In genomic region chr17:13592427-13592826, GRCh38 we compare ENCODE assay signal across 20 cellular contexts.
DNase-seq lines count a peak whose midpoint lies in the region; ATAC-seq and TF ChIP-seq lines count a peak whose summit lies in the region.
"Had no signal": no experiment of that assay in that cellular context is flagged by ENCODE, and none has a peak within 500 bp of the region (broad histone marks: within the 10 kb centered on the region; RNA-seq: fewer than 3 reads in every experiment).

No MANE protein-coding gene starts in this region.

- H3K27ac ChIP-seq in ACC112 (ENCODE audit: low read depth, low read length), result peak overlapping the region; percentile 27; the same call in 1 of the 2 replicates
- H3K27ac ChIP-seq: PC-9, RWPE1 had no signal

- TF ChIP-seq CTCF in fibroblast of pulmonary artery (IDR thresholded peaks at IDR 0.05; ENCODE audit: low read length, missing control alignments) (no peak), nephron (IDR thresholded peaks at IDR 0.05; ENCODE audit: unreplicated experiment in 3 of 3) (no peak)

- DNase-seq in OCI-M1 (lab: John Stamatoyannopoulos, UW), result peak; percentile 46
- peak; percentile 50 for DNase-seq in fibroblast of pulmonary artery (ENCODE audit: low read depth)
- DNase-seq in DMS153 treated with DMSO at 0.1 percent for 48 hours (lab: John Stamatoyannopoulos, UW; ENCODE audit: unreplicated experiment), result no peak
- DNase-seq in stimulated activated CD4-positive, alpha-beta T cell treated with anti-CD3 and anti-CD28 coated beads, Interleukin-4, amount 100 ng/mL, for 1 hour, result no peak
- DNase-seq: 8988T; BE2C; Caco-2; CD4-positive, alpha-beta T cell; H7; KBM-7; NCI-H1417 treated with DMSO at 0.1 percent for 48 hours; NCI-H187 treated with DMSO at 0.1 percent for 48 hours; NCI-H226; NCI-H524 treated with DMSO at 0.1 percent for 48 hours; PC-9 had no signal

- no peaks in the 10 kb centered on the region for H3K36me3 ChIP-seq in ACC112 (ENCODE audit: insufficient read depth, low read length)
- H3K36me3 ChIP-seq: BE2C had no signal

- H2AFZ ChIP-seq in ACC112 (ENCODE audit: low read length, unreplicated experiment), result peak overlapping the region; percentile 62
- H2AFZ ChIP-seq: PC-9 had no signal

- no peaks in the 10 kb centered on the region for H3K9me3 Mint-ChIP-seq in nephron
- H3K9me3 Mint-ChIP-seq: CD4-positive, alpha-beta T cell had no signal

- peaks cover 41% of the 10 kb centered on the region for H3K27me3 Mint-ChIP-seq in nephron (ENCODE audit: low read depth)

- peaks cover 1% of the 10 kb centered on the region for H3K36me3 Mint-ChIP-seq in nephron (ENCODE audit: low read depth)

- no peak overlapping the region for H3K4me3 Mint-ChIP-seq in nephron
- H3K4me3 Mint-ChIP-seq: CD4-positive, alpha-beta T cell had no signal

- peaks cover 61% of the 10 kb centered on the region for H3K4me1 ChIP-seq in ACC112 (ENCODE audit: control insufficient read depth, insufficient read depth, low read length, unreplicated experiment)
- H3K4me1 ChIP-seq: BE2C, Caco-2 had no signal

- H3K4me3 ChIP-seq in ACC112 (ENCODE audit: low read depth, low read length) (peak overlapping the region; percentile 54), fibroblast of pulmonary artery (replicated peaks; ENCODE audit: low read depth, low read length) (no peak overlapping the region)
- H3K4me3 ChIP-seq: PC-9 had no signal

- peaks cover 87% of the 10 kb centered on the region for H3K79me2 ChIP-seq in ACC112 (ENCODE audit: control insufficient read depth, insufficient read depth, low read length, unreplicated experiment)

- H3K27ac Mint-ChIP-seq in nephron, result peak overlapping the region; percentile 8 to 30 (median 18)
- H3K27ac Mint-ChIP-seq: CD4-positive, alpha-beta T cell had no signal

- H3K4me1 Mint-ChIP-seq in nephron, result peaks cover 67% of the 10 kb centered on the region

- ATAC-seq in HG03159 (IDR thresholded peaks at IDR 0.05; ENCODE audit: unreplicated experiment) (no peak), HG03097 (IDR thresholded peaks at IDR 0.05; ENCODE audit: low FRiP score, unreplicated experiment) (no peak)

- H3K27me3 ChIP-seq in ACC112 (ENCODE audit: insufficient read depth, low read length), result no peaks in the 10 kb centered on the region
- H3K27me3 ChIP-seq: BE2C had no signal

Comparison
In these comparisons a context has a peak if more than half of its experiments do, and no peak if none do; other contexts are left out.
1. DNase-seq: peak in OCI-M1 (single experiment) and fibroblast of pulmonary artery (single experiment); none in DMS153 treated with DMSO at 0.1 percent for 48 hours (single experiment) and stimulated activated CD4-positive, alpha-beta T cell treated with anti-CD3 and anti-CD28 coated beads, Interleukin-4, amount 100 ng/mL, for 1 hour (single experiment).